In the genomic region with DNA sequence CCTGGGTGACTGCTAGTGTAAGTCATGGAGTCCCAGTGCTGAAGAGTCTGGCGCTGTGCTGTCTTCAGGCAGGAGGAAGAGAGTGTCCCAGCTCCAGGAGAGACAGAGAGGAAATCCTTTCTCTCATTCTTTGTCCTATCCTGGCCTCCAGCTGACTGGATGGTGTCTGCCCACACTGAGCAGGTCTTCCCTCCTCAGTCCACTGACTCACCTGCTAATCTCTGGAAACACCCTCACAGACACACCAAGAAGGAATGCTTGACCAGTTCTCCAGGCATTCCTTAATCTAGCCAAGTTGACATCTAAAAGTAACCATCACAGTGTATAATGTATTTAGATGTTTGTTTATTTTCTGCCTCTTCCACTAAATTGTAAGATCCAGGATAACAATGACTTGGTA, we compare ENCODE assay signal across 14 cellular contexts. TPM values are rescaled to one million over a fixed set of nuclear protein-coding genes. Genes with fewer than 3 reads are reported as not detected.
A peak's percentile ranks its signal among the peaks of the same experiment; 100 is the strongest.
DNase-seq lines count a peak whose midpoint lies in the region; ATAC-seq and TF ChIP-seq lines count a peak whose summit lies in the region.
"Had no signal": no experiment of that assay in that cellular context is flagged by ENCODE, and none has a peak within 500 bp of the region (broad histone marks: within the 10 kb centered on the region; RNA-seq: fewer than 3 reads in every experiment).

No MANE protein-coding gene starts in this region.

- H3K4me1 Mint-ChIP-seq in naive thymus-derived CD8-positive, alpha-beta T cell: no peaks in the 10 kb centered on the region
- H3K4me1 Mint-ChIP-seq in T-helper 2 cell treated with Interferon-gamma antibody and Interleukin-4, amounts not matched to agents 5 μg/mL and 100 μg/mL, for 36 hours (ENCODE audit: low read depth): no peaks in the 10 kb centered on the region

- H3K36me3 ChIP-seq in GM23248 (ENCODE audit: low read depth): no peaks in the 10 kb centered on the region
- no peaks in the 10 kb centered on the region for H3K36me3 ChIP-seq in smooth muscle cell (ENCODE audit: low read depth)
- no peaks in the 10 kb centered on the region for H3K36me3 ChIP-seq in body of pancreas (replicated peaks in 1 of 2; ENCODE audit: insufficient read depth in 1 of 2, low read depth in 2 of 2)

- POLR2A ChIA-PET in RWPE1 (lab: Yijun Ruan, JAX; ENCODE audit: low non-redundant PET): no interaction called here
- POLR2A ChIA-PET in naive thymus-derived CD8-positive, alpha-beta T cell (lab: Charles Lee): no interaction called here

- H4K20me1 ChIP-seq in GM23248 (ENCODE audit: insufficient read depth) (no peaks in the 10 kb centered on the region), smooth muscle cell (ENCODE audit: low read depth) (no peaks in the 10 kb centered on the region)

- H3K9me3 ChIP-seq in GM23248 (ENCODE audit: low read depth) (no peaks in the 10 kb centered on the region), smooth muscle cell (replicated peaks; ENCODE audit: low read depth) (no peaks in the 10 kb centered on the region), body of pancreas (no peaks in the 10 kb centered on the region)

- peaks cover 14% of the 10 kb centered on the region for H3K4me1 ChIP-seq in GM23248 (ENCODE audit: insufficient read depth)
- no peaks in the 10 kb centered on the region for H3K4me1 ChIP-seq in smooth muscle cell (ENCODE audit: low read depth)
- peaks cover under 1% of the 10 kb centered on the region for H3K4me1 ChIP-seq in body of pancreas

- TF ChIP-seq CTCF in RWPE1 (conservative IDR thresholded peaks at IDR 0.05; ENCODE audit: low read depth) (no peak), fibroblast of mammary gland (conservative IDR thresholded peaks at IDR 0.05; ENCODE audit: control insufficient read depth, insufficient read depth, low read depth, low read length) (no peak), smooth muscle cell (IDR thresholded peaks at IDR 0.05; ENCODE audit: borderline replicate concordance, insufficient read depth, poor library complexity, severe bottlenecking) (no peak), body of pancreas (IDR thresholded peaks at IDR 0.05) (no peak)

- H3K27me3 ChIP-seq in GM23248 (replicated peaks; ENCODE audit: insufficient read depth) (no peaks in the 10 kb centered on the region), smooth muscle cell (ENCODE audit: low read depth) (no peaks in the 10 kb centered on the region), body of pancreas (no peaks in the 10 kb centered on the region)

- H3K9me3 Mint-ChIP-seq in naive thymus-derived CD8-positive, alpha-beta T cell: no peaks in the 10 kb centered on the region
- no peaks in the 10 kb centered on the region for H3K9me3 Mint-ChIP-seq in T-helper 2 cell treated with Interferon-gamma antibody and Interleukin-4, amounts not matched to agents 5 μg/mL and 100 μg/mL, for 36 hours

- H3F3A ChIP-seq in GM23248 (ENCODE audit: insufficient read depth) (peaks cover 7% of the 10 kb centered on the region), smooth muscle cell (ENCODE audit: low read depth) (no peaks in the 10 kb centered on the region)

- intact Hi-C loops in body of pancreas (cut with DNase I): no loop called here

- no peak overlapping the region for H2AFZ ChIP-seq in GM23248
- no peak overlapping the region for H2AFZ ChIP-seq in smooth muscle cell (ENCODE audit: low read depth)

- peak overlapping the region; percentile 64 for H3K27ac ChIP-seq in GM23248
- no peak overlapping the region for H3K27ac ChIP-seq in RWPE1
- H3K27ac ChIP-seq in smooth muscle cell (ENCODE audit: low read depth): peak overlapping the region; percentile 48
- H3K27ac ChIP-seq in body of pancreas: no peak overlapping the region

- in situ Hi-C loops in GM23248 (cut with MboI): no loop called here

- H3K4me3 ChIP-seq in GM23248 (no peak overlapping the region), fibroblast of mammary gland (ENCODE audit: control insufficient read depth, low read depth, low read length) (no peak overlapping the region), smooth muscle cell (no peak overlapping the region), body of pancreas (no peak overlapping the region)

- CTCF ChIA-PET in RWPE1 (lab: Yijun Ruan, JAX): no interaction called here

- H3K36me3 Mint-ChIP-seq in naive thymus-derived CD8-positive, alpha-beta T cell: no peaks in the 10 kb centered on the region
- H3K36me3 Mint-ChIP-seq in T-helper 2 cell treated with Interferon-gamma antibody and Interleukin-4, amounts not matched to agents 5 μg/mL and 100 μg/mL, for 36 hours (ENCODE audit: low read depth): no peaks in the 10 kb centered on the region
- H3K36me3 Mint-ChIP-seq: activated naive CD8-positive, alpha-beta T cell had no signal

- no peak for TF ChIP-seq POLR2A in body of pancreas (IDR thresholded peaks at IDR 0.05)

- H3K79me2 ChIP-seq in GM23248 (ENCODE audit: insufficient read depth): no peaks in the 10 kb centered on the region
- H3K79me2 ChIP-seq in smooth muscle cell (ENCODE audit: low read depth): no peaks in the 10 kb centered on the region

- H3K4me3 Mint-ChIP-seq in naive thymus-derived CD8-positive, alpha-beta T cell: no peak overlapping the region
- no peak overlapping the region for H3K4me3 Mint-ChIP-seq in T-helper 2 cell treated with Interferon-gamma antibody and Interleukin-4, amounts not matched to agents 5 μg/mL and 100 μg/mL, for 36 hours
- H3K4me3 Mint-ChIP-seq: activated naive CD8-positive, alpha-beta T cell had no signal

- H3K27me3 Mint-ChIP-seq in naive thymus-derived CD8-positive, alpha-beta T cell: peaks cover 3 to 14% (median 9%) of the 10 kb centered on the region in 5 donors
- H3K27me3 Mint-ChIP-seq in T-helper 2 cell treated with Interferon-gamma antibody and Interleukin-4, amounts not matched to agents 5 μg/mL and 100 μg/mL, for 36 hours (ENCODE audit: low read depth): peaks cover 12% of the 10 kb centered on the region

- DNase-seq in GM23248 (peak; percentile 91), RWPE1 (ENCODE audit: low spot score) (peak; percentile 58), fibroblast of mammary gland (ENCODE audit: low read depth) (peak; percentile 67), smooth muscle cell (lab: John Stamatoyannopoulos, UW; ENCODE audit: unreplicated experiment) (no peak), body of pancreas (no peak)
- no peak for DNase-seq in naive thymus-derived CD8-positive, alpha-beta T cell
- no peak for DNase-seq in T-helper 2 cell treated with Interferon-gamma antibody and Interleukin-4, amounts not matched to agents 5 μg/mL and 100 μg/mL, for 36 hours (ENCODE audit: low spot score)
- DNase-seq: activated CD8-positive, alpha-beta memory T cell treated with anti-CD3 and anti-CD28 coated beads, Interleukin-2, amount 50 U/mL, for 48 hours; COR-L47; mesenchymal stem cell; NCI-H1092 treated with DMSO at 0.1 percent for 48 hours; NCI-H2227 treated with DMSO at 0.1 percent for 48 hours; stimulated activated naive CD8-positive, alpha-beta T cell treated with anti-CD3 and anti-CD28 coated beads, Interleukin-15, Interleukin-2, amounts not matched to agents 100 U/mL and 50 U/mL, for 24 hours had no signal

- H3K27ac Mint-ChIP-seq in naive thymus-derived CD8-positive, alpha-beta T cell: no peak overlapping the region
- no peak overlapping the region for H3K27ac Mint-ChIP-seq in T-helper 2 cell treated with Interferon-gamma antibody and Interleukin-4, amounts not matched to agents 5 μg/mL and 100 μg/mL, for 36 hours
- H3K27ac Mint-ChIP-seq: activated naive CD8-positive, alpha-beta T cell had no signal

- H3K4me2 ChIP-seq in GM23248 (ENCODE audit: unreplicated experiment): peak overlapping the region; percentile 33
- no peak overlapping the region for H3K4me2 ChIP-seq in smooth muscle cell

- H3K9ac ChIP-seq in GM23248 (no peak overlapping the region), smooth muscle cell (ENCODE audit: low read depth) (no peak overlapping the region)

- WGBS in GM23248 (ENCODE audit: low coverage in 1 of 2, low lambda C conversion rate in 2 of 2, missing lambda C conversion rate in 2 of 2), 2 experiments: 91 to 100% methylated on average over 1 of the region's 1 CpG
- WGBS in smooth muscle cell (ENCODE audit: low lambda C conversion rate): 95% methylated on average over 1 of the region's 1 CpG
- WGBS in body of pancreas, 2 donors: 40 to 100% methylated on average over 1 of the region's 1 CpG

- no peak for ATAC-seq in naive thymus-derived CD8-positive, alpha-beta T cell
- no peak for ATAC-seq in body of pancreas
- ATAC-seq: stimulated activated naive CD8-positive, alpha-beta T cell treated with anti-CD3 and anti-CD28 coated beads, Interleukin-15, Interleukin-2, amounts not matched to agents 100 U/mL and 50 U/mL, for 24 hours had no signal

- H3K9me2 ChIP-seq in GM23248 (ENCODE audit: insufficient read depth): no peaks in the 10 kb centered on the region

RNA-seq across cellular contexts. Expression of gene EMP1, which starts 53.9 kb away (rescaled TPM):
- total RNA-seq in GM23248 (2014; rRNA removed; shearing (Covaris generic)): 631 and 744 TPM in 2 replicates
- 496 and 518 TPM in 2 replicates for polyA plus RNA-seq in GM23248 (2016; fragmentation: Nextera tagmentation; extraction: Ambion mirVana)
- total RNA-seq in smooth muscle cell: 52.0 and 53.0 TPM in 2 replicates
- 13.2 and 34.8 TPM in 2 replicates for polyA plus RNA-seq in smooth muscle cell
- total RNA-seq in naive thymus-derived CD8-positive, alpha-beta T cell: 1 to 10 TPM; 2.2 to 2.9 TPM
- polyA plus RNA-seq in naive thymus-derived CD8-positive, alpha-beta T cell: under 1 TPM in 2 of 3 donors, not detected in 1; 0.14 to 0.23 TPM
- total RNA-seq in body of pancreas: 10 to 100 TPM; 29.0 to 40.5 TPM

Comparison
In these comparisons a context has a peak if more than half of its experiments do, and no peak if none do; other contexts are left out.
1. DNase-seq: peak in GM23248 (single experiment), RWPE1 (single experiment) and fibroblast of mammary gland (single experiment); none in smooth muscle cell (single experiment), naive thymus-derived CD8-positive, alpha-beta T cell (0 of 10), T-helper 2 cell treated with Interferon-gamma antibody and Interleukin-4, amounts not matched to agents 5 μg/mL and 100 μg/mL, for 36 hours (single experiment) and body of pancreas (0 of 4).
2. H3K27ac ChIP-seq: peak in GM23248 (single experiment) and smooth muscle cell (single experiment); none in RWPE1 (single experiment) and body of pancreas (0 of 4).
3. RNA of gene EMP1, which starts 53.9 kb away (total RNA-seq): 631 to 744 TPM in GM23248; 52.0 to 53.0 TPM in smooth muscle cell, 29.0 to 40.5 TPM in body of pancreas and 2.2 to 2.9 TPM in naive thymus-derived CD8-positive, alpha-beta T cell; every median in the first group is over 10 times any median in the second.